8 cellular contexts compared by ENCODE assay signal in the genomic region with DNA sequence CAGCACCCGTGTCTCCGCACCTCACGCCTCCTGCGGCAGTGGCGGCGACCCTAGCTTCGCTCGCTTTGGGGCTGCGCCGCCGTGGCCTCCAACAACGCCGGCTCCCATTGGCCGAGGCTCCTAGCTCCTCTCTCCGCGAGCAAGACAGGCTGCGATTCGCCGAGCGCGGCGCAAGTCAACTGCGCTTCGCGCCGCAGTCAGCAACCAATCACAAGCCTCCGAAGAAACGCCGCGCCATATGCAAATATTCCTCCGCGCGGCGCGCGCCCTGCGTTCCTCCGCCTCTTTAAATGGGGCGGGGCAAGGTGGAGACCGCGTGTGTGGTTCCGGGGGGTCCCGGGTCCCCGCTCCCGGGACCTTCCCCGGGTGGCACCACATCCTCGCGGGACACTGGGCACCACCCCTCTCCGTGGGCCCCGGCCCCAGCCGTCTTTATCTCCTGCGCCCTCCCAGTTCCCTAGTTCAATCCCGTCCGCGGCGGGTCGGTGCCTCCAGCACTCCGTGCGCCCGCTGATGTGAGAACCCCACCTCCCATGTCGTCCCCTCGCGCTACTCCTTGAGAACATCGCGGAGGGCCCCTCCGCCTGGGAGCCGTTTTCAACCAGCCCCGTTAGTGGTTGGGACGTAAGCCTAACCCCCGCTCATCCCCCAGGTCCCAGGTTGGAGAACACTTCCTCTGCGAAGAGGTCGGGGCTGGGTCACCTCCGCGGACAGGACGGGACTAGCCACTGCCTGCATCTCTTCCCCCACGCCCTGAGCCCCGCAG. TPM values are rescaled to one million over a fixed set of nuclear protein-coding genes. Genes with fewer than 3 reads are reported as not detected.
DNase-seq lines count a peak whose midpoint lies in the region; ATAC-seq and TF ChIP-seq lines count a peak whose summit lies in the region.

NAP1L4 (minus strand) TSS at position 96 of the 766 bp plus-strand sequence. CDS start 13,109 bp downstream, outside the sequence.

- peak within 1 kb of the TSS; percentile 85 for H3K4me3 ChIP-seq in CD8-positive, alpha-beta T cell (ENCODE audit: low read depth, low read length)

- H3K9me3 ChIP-seq in CD8-positive, alpha-beta T cell (ENCODE audit: low read length) = no peaks in the 10 kb centered on the region

- H3K27ac Mint-ChIP-seq in CD8-positive, alpha-beta T cell = peak within 1 kb of the TSS; percentile 98

- POLR2A ChIA-PET in CD8-positive, alpha-beta T cell (lab: Charles Lee) = interaction anchor here (0.7 to 6.9 kb wide), 8 partner anchors 9 to 65 kb away, joined by 3 to 132 read pairs (median 4); partner anchors contain the start of gene CARS1

- no peaks in the 10 kb centered on the region for H3K27me3 ChIP-seq in CD8-positive, alpha-beta T cell (ENCODE audit: insufficient read depth, low read length)

- H3K9me3 Mint-ChIP-seq in CD8-positive, alpha-beta T cell = no peaks in the 10 kb centered on the region

- CTCF ChIA-PET in CD8-positive, alpha-beta T cell (lab: Charles Lee) = interaction anchor here (1.0 to 1.2 kb wide), 3 partner anchors 8 to 29 kb away, joined by 3 to 5 read pairs (median 5); no protein-coding TSS in a partner anchor

- no peaks in the 10 kb centered on the region for H3K36me3 ChIP-seq in CD8-positive, alpha-beta T cell (ENCODE audit: insufficient read depth, low read length)

- H3K4me1 ChIP-seq in CD8-positive, alpha-beta T cell (ENCODE audit: insufficient read depth, low read length) = peaks cover 19% of the 10 kb centered on the region

- intact Hi-C loops in CD8-positive, alpha-beta T cell (cut with DNase I, micrococcal nuclease) = loop anchor here (1.0 kb wide), 3 partner anchors 15 to 65 kb away; partner anchors contain the start of gene CARS1 (in 2 of the 2)

- peaks cover 22% of the 10 kb centered on the region for H3K36me3 Mint-ChIP-seq in CD8-positive, alpha-beta T cell

- DNase-seq in CD8-positive, alpha-beta T cell = peak; percentile 87 to 97 (median 96)
- peak; percentile 95 for DNase-seq in HS-27A (ENCODE audit: low read depth)
- DNase-seq in NK-92 (lab: John Stamatoyannopoulos, UW; ENCODE audit: unreplicated experiment) = peak; percentile 76
- DNase-seq in activated CD8-positive, alpha-beta memory T cell treated with anti-CD3 and anti-CD28 coated beads for 1 hour (ENCODE audit: extremely low read depth in 1 of 2, low read depth in 1 of 2) = peak; percentile 93 to 95
- peak; percentile 94 for DNase-seq in effector CD8-positive, alpha-beta T cell (lab: John Stamatoyannopoulos, UW)
- DNase-seq in lung microvascular endothelial cell (ENCODE audit: low read depth in 2 of 2) = peak; percentile 98
- DNase-seq in stimulated activated CD4-positive, alpha-beta T cell treated with anti-CD3 and anti-CD28 coated beads, TNF-alpha, amount 100 ng/mL, for 48 hours (ENCODE audit: low read depth in 3 of 3) = peak; percentile 88 to 94 (median 90)

- peak within 1 kb of the TSS; percentile 97 for H3K4me3 Mint-ChIP-seq in CD8-positive, alpha-beta T cell

- no peak for TF ChIP-seq CTCF in CD8-positive, alpha-beta T cell (IDR thresholded peaks at IDR 0.05)

- ATAC-seq in CD8-positive, alpha-beta T cell = peak; percentile 81
- peak; percentile 80 for ATAC-seq in GM19467 (IDR thresholded peaks at IDR 0.05; ENCODE audit: unreplicated experiment)

- peaks cover 27% of the 10 kb centered on the region for H3K4me1 Mint-ChIP-seq in CD8-positive, alpha-beta T cell (ENCODE audit: low read depth)

- H3K27me3 Mint-ChIP-seq in CD8-positive, alpha-beta T cell (ENCODE audit: low read depth) = no peaks in the 10 kb centered on the region

- peak within 1 kb of the TSS; percentile 74 for H3K27ac ChIP-seq in CD8-positive, alpha-beta T cell (ENCODE audit: low read depth, low read length)

RNA-seq across cellular contexts. Expression of gene NAP1L4, which starts in this region (rescaled TPM):
- 100 to 1,000 TPM; 276 to 290 TPM for total RNA-seq in CD8-positive, alpha-beta T cell
- total RNA-seq in lung microvascular endothelial cell = 87.8 and 103 TPM in 2 replicates

Comparison
In these comparisons a context has a peak if more than half of its experiments do, and no peak if none do; other contexts are left out.
1. Peak in every context shown above with its lines: DNase-seq, ATAC-seq, H3K4me3 ChIP-seq and H3K27ac ChIP-seq.